ENCODE assay signal across 23 cellular contexts in the genomic region with DNA sequence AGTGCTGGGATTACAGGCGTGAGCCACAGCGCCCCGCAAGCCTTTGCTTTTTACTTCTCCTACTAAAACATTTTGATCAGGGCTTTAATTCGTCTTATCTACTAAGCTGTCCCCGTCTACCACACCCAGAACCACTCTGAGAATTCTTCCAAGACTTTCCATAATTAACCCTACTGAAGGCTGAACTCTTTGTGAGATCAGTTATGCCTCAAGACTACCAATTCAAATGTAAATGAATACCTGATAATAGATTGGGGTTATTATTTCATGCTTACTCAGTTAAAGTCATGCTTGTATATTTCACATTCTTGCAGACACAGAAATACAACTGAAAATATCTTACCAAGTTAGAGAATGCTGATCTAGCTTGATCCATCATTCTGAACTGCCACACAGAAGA. TPM values are rescaled to one million over a fixed set of nuclear protein-coding genes. Genes with fewer than 3 reads are reported as not detected.
DNase-seq lines count a peak whose midpoint lies in the region; ATAC-seq and TF ChIP-seq lines count a peak whose summit lies in the region.
"Had no signal": no experiment of that assay in that cellular context is flagged by ENCODE, and none has a peak within 500 bp of the region (broad histone marks: within the 10 kb centered on the region; RNA-seq: fewer than 3 reads in every experiment).

No MANE protein-coding gene starts in this region.

- H3K27me3 Mint-ChIP-seq in activated naive CD4-positive, alpha-beta T cell treated with anti-CD3 and anti-CD28 coated beads, Interleukin-2, amount 10 ng/mL, durations not matched to agents 7 days and 5 days, result no peaks in the 10 kb centered on the region
- H3K27me3 Mint-ChIP-seq in activated CD4-positive, alpha-beta memory T cell treated with anti-CD3 and anti-CD28 coated beads for 36 hours, result no peaks in the 10 kb centered on the region
- no peaks in the 10 kb centered on the region for H3K27me3 Mint-ChIP-seq in naive thymus-derived CD4-positive, alpha-beta T cell
- H3K27me3 Mint-ChIP-seq: effector memory CD8-positive, alpha-beta T cell had no signal

- POLR2A ChIA-PET in activated CD4-positive, alpha-beta memory T cell treated with anti-CD3 and anti-CD28 coated beads for 36 hours (lab: Charles Lee), result interaction anchor here (1.0 to 1.3 kb wide), 2 partner anchors 103 to 117 kb away, joined by 3 to 5 read pairs; no protein-coding TSS in a partner anchor
- POLR2A ChIA-PET in naive thymus-derived CD4-positive, alpha-beta T cell (lab: Charles Lee), result interaction anchor here (5.8 kb wide), 1 partner anchor 103 kb away, joined by 40 read pairs; no protein-coding TSS in a partner anchor

- H3K4me1 Mint-ChIP-seq in activated naive CD4-positive, alpha-beta T cell treated with anti-CD3 and anti-CD28 coated beads, Interleukin-2, amount 10 ng/mL, durations not matched to agents 7 days and 5 days, result peaks cover 53% of the 10 kb centered on the region
- H3K4me1 Mint-ChIP-seq in activated CD4-positive, alpha-beta memory T cell treated with anti-CD3 and anti-CD28 coated beads for 36 hours (ENCODE audit: low read depth), result peaks cover 47% of the 10 kb centered on the region
- peaks cover 37 to 66% (median 41%) of the 10 kb centered on the region in 7 donors for H3K4me1 Mint-ChIP-seq in naive thymus-derived CD4-positive, alpha-beta T cell
- H3K4me1 Mint-ChIP-seq in stimulated activated effector memory CD8-positive, alpha-beta T cell treated with anti-CD3 and anti-CD28 coated beads, Interleukin-12 subunit alpha, Interleukin-12 subunit beta, amount 100 ng/mL, for 72 hours, result peaks cover 39% of the 10 kb centered on the region

- peaks cover 9 to 44% (median 29%) of the 10 kb centered on the region in 3 experiments for H3K36me3 ChIP-seq in naive thymus-derived CD4-positive, alpha-beta T cell (ENCODE audit: control insufficient read depth in 2 of 3, insufficient read depth in 3 of 3, low read length in 3 of 3)

- TF ChIP-seq CTCF in GM12865 (IDR thresholded peaks at IDR 0.05; ENCODE audit: insufficient read depth, low read depth, low read length, missing control alignments), result no peak

- no peaks in the 10 kb centered on the region for H3K9me3 ChIP-seq in naive thymus-derived CD4-positive, alpha-beta T cell (ENCODE audit: control insufficient read depth in 2 of 3, low read length in 3 of 3)
- H3K9me3 ChIP-seq: pancreas, thoracic aorta had no signal

- no peaks in the 10 kb centered on the region for H3K9me3 Mint-ChIP-seq in activated naive CD4-positive, alpha-beta T cell treated with anti-CD3 and anti-CD28 coated beads, Interleukin-2, amount 10 ng/mL, durations not matched to agents 7 days and 5 days
- no peaks in the 10 kb centered on the region for H3K9me3 Mint-ChIP-seq in activated naive CD4-positive, alpha-beta T cell treated with anti-CD3 and anti-CD28 coated beads, Interleukin-2, amount 50 U/mL, for 72 hours
- H3K9me3 Mint-ChIP-seq in activated CD4-positive, alpha-beta memory T cell treated with anti-CD3 and anti-CD28 coated beads for 36 hours, result no peaks in the 10 kb centered on the region
- peaks cover 0 to 2% (median 0%) of the 10 kb centered on the region in 11 donors for H3K9me3 Mint-ChIP-seq in naive thymus-derived CD4-positive, alpha-beta T cell
- no peaks in the 10 kb centered on the region for H3K9me3 Mint-ChIP-seq in stimulated activated effector memory CD8-positive, alpha-beta T cell treated with anti-CD3 and anti-CD28 coated beads, Interleukin-12 subunit alpha, Interleukin-12 subunit beta, amount 100 ng/mL, for 72 hours
- H3K9me3 Mint-ChIP-seq: effector memory CD8-positive, alpha-beta T cell had no signal

- no peak for DNase-seq in activated naive CD4-positive, alpha-beta T cell treated with anti-CD3 and anti-CD28 coated beads, Interleukin-2, amount 10 ng/mL, durations not matched to agents 7 days and 5 days
- no peak for DNase-seq in activated naive CD4-positive, alpha-beta T cell treated with anti-CD3 and anti-CD28 coated beads, Interleukin-2, amount 50 U/mL, for 72 hours (ENCODE audit: low spot score in 2 of 2)
- DNase-seq in GM12865 (ENCODE audit: low read depth), result no peak
- DNase-seq in activated CD4-positive, alpha-beta memory T cell treated with anti-CD3 and anti-CD28 coated beads for 36 hours, result no peak
- DNase-seq in naive thymus-derived CD4-positive, alpha-beta T cell, result no peak
- no peak for DNase-seq in inferior parietal cortex (ENCODE audit: extremely low spot score)
- DNase-seq in stimulated activated effector memory CD8-positive, alpha-beta T cell treated with anti-CD3 and anti-CD28 coated beads, Interleukin-12 subunit alpha, Interleukin-12 subunit beta, amount 100 ng/mL, for 72 hours (ENCODE audit: low spot score in 2 of 2), result no peak
- DNase-seq: activated effector memory CD4-positive, alpha-beta T cell treated with anti-CD3 and anti-CD28 coated beads, Interleukin-2, amount 50 U/mL, for 16 hours; aorta; effector memory CD8-positive, alpha-beta T cell; KG1; mesenchymal stem cell; NCI-H1048; NCI-H1930; NCI-H2227 treated with DMSO at 0.1 percent for 48 hours; pancreas; PC-9; SIG-M5; stimulated activated CD4-positive, alpha-beta T cell treated with anti-CD3 and anti-CD28 coated beads, Interleukin-15, amount 100 ng/mL, for 24 hours; WERI-Rb-1 had no signal

- H3K4me3 Mint-ChIP-seq in activated naive CD4-positive, alpha-beta T cell treated with anti-CD3 and anti-CD28 coated beads, Interleukin-2, amount 10 ng/mL, durations not matched to agents 7 days and 5 days, result no peak overlapping the region
- no peak overlapping the region for H3K4me3 Mint-ChIP-seq in activated CD4-positive, alpha-beta memory T cell treated with anti-CD3 and anti-CD28 coated beads for 36 hours
- no peak overlapping the region for H3K4me3 Mint-ChIP-seq in naive thymus-derived CD4-positive, alpha-beta T cell
- H3K4me3 Mint-ChIP-seq in stimulated activated effector memory CD8-positive, alpha-beta T cell treated with anti-CD3 and anti-CD28 coated beads, Interleukin-12 subunit alpha, Interleukin-12 subunit beta, amount 100 ng/mL, for 72 hours, result no peak overlapping the region

- H3K27me3 ChIP-seq in naive thymus-derived CD4-positive, alpha-beta T cell (ENCODE audit: control insufficient read depth in 2 of 2, insufficient read depth in 2 of 2, low read length in 2 of 2), result no peaks in the 10 kb centered on the region
- H3K27me3 ChIP-seq: pancreas had no signal

- peak overlapping the region; percentile 38 for H3K27ac Mint-ChIP-seq in activated naive CD4-positive, alpha-beta T cell treated with anti-CD3 and anti-CD28 coated beads, Interleukin-2, amount 10 ng/mL, durations not matched to agents 7 days and 5 days
- H3K27ac Mint-ChIP-seq in activated naive CD4-positive, alpha-beta T cell treated with anti-CD3 and anti-CD28 coated beads, Interleukin-2, amount 50 U/mL, for 72 hours, result peak overlapping the region in 1 of 2 donors; percentile 43
- peak overlapping the region; percentile 55 for H3K27ac Mint-ChIP-seq in activated CD4-positive, alpha-beta memory T cell treated with anti-CD3 and anti-CD28 coated beads for 36 hours
- peak overlapping the region in 6 of 9 donors; percentile 2 to 83 (median 36) for H3K27ac Mint-ChIP-seq in naive thymus-derived CD4-positive, alpha-beta T cell
- no peak overlapping the region for H3K27ac Mint-ChIP-seq in stimulated activated effector memory CD8-positive, alpha-beta T cell treated with anti-CD3 and anti-CD28 coated beads, Interleukin-12 subunit alpha, Interleukin-12 subunit beta, amount 100 ng/mL, for 72 hours

- H3K4me3 ChIP-seq in GM12865 (ENCODE audit: low read depth, low read length), result peak overlapping the region; percentile 11; the same call in 1 of the 2 replicates
- no peak overlapping the region for H3K4me3 ChIP-seq in naive thymus-derived CD4-positive, alpha-beta T cell (ENCODE audit: low read length)
- H3K4me3 ChIP-seq: pancreas, PC-9, thoracic aorta had no signal

- CTCF ChIA-PET in activated naive CD4-positive, alpha-beta T cell treated with anti-CD3 and anti-CD28 coated beads, Interleukin-2, amount 10 ng/mL, durations not matched to agents 7 days and 5 days (lab: Charles Lee), result interaction anchor here (1.4 to 9.5 kb wide), 2 partner anchors 122 to 446 kb away, joined by 3 to 293 read pairs; no protein-coding TSS in a partner anchor
- CTCF ChIA-PET in activated CD4-positive, alpha-beta memory T cell treated with anti-CD3 and anti-CD28 coated beads for 36 hours (lab: Charles Lee), result interaction anchor here (0.7 to 10.5 kb wide), 2 partner anchors 103 to 118 kb away, joined by 3 to 292 read pairs; no protein-coding TSS in a partner anchor
- CTCF ChIA-PET in naive thymus-derived CD4-positive, alpha-beta T cell (lab: Charles Lee), result interaction anchor here (0.6 to 7.7 kb wide), 3 partner anchors 103 to 142 kb away, joined by 3 to 209 read pairs (median 6); no protein-coding TSS in a partner anchor

- H3K36me3 Mint-ChIP-seq in activated naive CD4-positive, alpha-beta T cell treated with anti-CD3 and anti-CD28 coated beads, Interleukin-2, amount 10 ng/mL, durations not matched to agents 7 days and 5 days, result peaks cover 42% of the 10 kb centered on the region
- peaks cover 18 to 71% of the 10 kb centered on the region in 2 donors for H3K36me3 Mint-ChIP-seq in activated naive CD4-positive, alpha-beta T cell treated with anti-CD3 and anti-CD28 coated beads, Interleukin-2, amount 50 U/mL, for 72 hours
- peaks cover 64% of the 10 kb centered on the region for H3K36me3 Mint-ChIP-seq in activated CD4-positive, alpha-beta memory T cell treated with anti-CD3 and anti-CD28 coated beads for 36 hours
- H3K36me3 Mint-ChIP-seq in naive thymus-derived CD4-positive, alpha-beta T cell, result peaks cover 4 to 50% (median 12%) of the 10 kb centered on the region in 5 donors
- peaks cover 100% of the 10 kb centered on the region for H3K36me3 Mint-ChIP-seq in stimulated activated effector memory CD8-positive, alpha-beta T cell treated with anti-CD3 and anti-CD28 coated beads, Interleukin-12 subunit alpha, Interleukin-12 subunit beta, amount 100 ng/mL, for 72 hours

- H3K27ac ChIP-seq in naive thymus-derived CD4-positive, alpha-beta T cell (ENCODE audit: low read depth, low read length), result no peak overlapping the region
- H3K27ac ChIP-seq: pancreas, PC-9, thoracic aorta, WERI-Rb-1 had no signal

- ATAC-seq in activated naive CD4-positive, alpha-beta T cell treated with anti-CD3 and anti-CD28 coated beads, Interleukin-2, amount 50 U/mL, for 72 hours, result no peak
- ATAC-seq in naive thymus-derived CD4-positive, alpha-beta T cell, result no peak
- no peak for ATAC-seq in stimulated activated effector memory CD8-positive, alpha-beta T cell treated with anti-CD3 and anti-CD28 coated beads, Interleukin-12 subunit alpha, Interleukin-12 subunit beta, amount 100 ng/mL, for 72 hours
- no peak for ATAC-seq in HG03439 (IDR thresholded peaks at IDR 0.05; ENCODE audit: unreplicated experiment)
- ATAC-seq: effector memory CD8-positive, alpha-beta T cell; pancreas; sciatic nerve had no signal

- intact Hi-C loops in activated CD4-positive, alpha-beta memory T cell treated with anti-CD3 and anti-CD28 coated beads for 36 hours (cut with micrococcal nuclease), result no loop called here
- intact Hi-C loops in naive thymus-derived CD4-positive, alpha-beta T cell (cut with micrococcal nuclease), result no loop called here

- peaks cover 21 to 26% of the 10 kb centered on the region in 2 donors for H3K4me1 ChIP-seq in naive thymus-derived CD4-positive, alpha-beta T cell (ENCODE audit: control insufficient read depth in 2 of 2, insufficient read depth in 2 of 2, low read length in 2 of 2)

RNA-seq across cellular contexts. Expression of a gene that starts 5.2 kb away (rescaled TPM):
- 100 to 1,000 TPM; 396 to 546 TPM for total RNA-seq in activated naive CD4-positive, alpha-beta T cell treated with anti-CD3 and anti-CD28 coated beads, Interleukin-2, amount 50 U/mL, for 72 hours
- 100 to 1,000 TPM; 341 to 347 TPM for total RNA-seq in activated CD4-positive, alpha-beta memory T cell treated with anti-CD3 and anti-CD28 coated beads for 36 hours
- 100 to 1,000 TPM in 3 of 5 experiments, 10 to 100 TPM in 2; 51.3 to 417 (median 144) TPM for total RNA-seq in naive thymus-derived CD4-positive, alpha-beta T cell
- 10 to 100 TPM; 12.6 to 23.7 TPM for polyA plus RNA-seq in naive thymus-derived CD4-positive, alpha-beta T cell
